Comparison of ENCODE assay signal across 16 cellular contexts in the genomic region with DNA sequence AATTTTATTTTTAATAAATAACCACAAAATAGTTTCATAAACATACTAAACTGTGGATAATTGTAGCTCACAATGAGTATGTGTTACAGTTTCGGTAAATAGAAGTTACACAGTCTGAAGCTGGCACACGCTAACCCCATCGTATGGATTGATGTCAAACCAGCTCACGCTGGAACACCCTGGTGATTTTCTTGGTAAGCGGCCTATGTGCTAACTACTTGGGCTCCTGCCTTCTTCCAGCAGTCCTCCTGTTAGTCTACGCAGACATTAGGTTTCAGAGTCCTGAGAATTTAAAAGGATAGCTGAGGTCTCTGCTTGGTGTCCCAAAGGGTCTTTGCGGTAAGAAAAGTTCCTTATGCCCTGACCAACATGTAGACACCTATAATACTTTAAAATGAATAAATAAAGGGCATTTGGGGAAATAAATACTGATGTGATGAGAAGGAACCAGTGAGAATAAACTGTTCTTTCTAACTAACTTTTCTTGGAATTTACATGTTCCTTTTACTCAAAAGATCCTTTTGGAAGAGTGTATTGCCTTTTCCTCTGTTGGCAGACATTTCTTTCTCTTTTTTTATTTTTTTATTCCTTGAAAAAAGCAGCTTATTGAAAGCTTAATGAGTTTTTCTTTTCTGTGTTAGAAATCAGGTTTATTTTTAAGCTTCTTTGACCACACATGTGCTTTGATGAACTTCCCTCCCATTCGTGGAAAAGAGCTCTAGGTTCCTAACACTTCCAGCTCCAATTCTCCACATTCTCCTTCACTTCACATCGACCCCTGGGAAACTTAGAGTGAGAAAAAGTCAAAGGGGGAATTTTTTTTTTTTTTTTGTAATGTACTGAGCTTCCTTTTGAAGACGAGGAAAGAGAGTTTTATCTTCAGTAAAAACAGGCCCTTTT.
A peak's percentile ranks its signal among the peaks of the same experiment; 100 is the strongest.
DNase-seq lines count a peak whose midpoint lies in the region; ATAC-seq and TF ChIP-seq lines count a peak whose summit lies in the region.
"Had no signal": no experiment of that assay in that cellular context is flagged by ENCODE, and none has a peak within 500 bp of the region (broad histone marks: within the 10 kb centered on the region; RNA-seq: fewer than 3 reads in every experiment).

No MANE protein-coding gene starts in this region.

- H3K4me1 ChIP-seq in mesenchymal stem cell (ENCODE audit: control insufficient read depth, insufficient read depth, low read depth, low read length) (peaks cover 13% of the 10 kb centered on the region), smooth muscle cell (ENCODE audit: low read depth) (peaks cover 23% of the 10 kb centered on the region)
- H3K4me1 ChIP-seq: BLaER1 had no signal

- no peaks in the 10 kb centered on the region for H4K20me1 ChIP-seq in smooth muscle cell (ENCODE audit: low read depth)
- H4K20me1 ChIP-seq: BLaER1 had no signal

- H3K4me3 Mint-ChIP-seq in chondrocyte (ENCODE audit: unreplicated experiment) = no peak overlapping the region
- H3K4me3 Mint-ChIP-seq: activated CD8-positive, alpha-beta T cell treated with anti-CD3 and anti-CD28 coated beads, Interleukin-2, amount 10 ng/mL, durations not matched to agents 7 days and 5 days; IgD-negative memory B cell; T-helper 17 cell had no signal

- H3K4me3 ChIP-seq in mesenchymal stem cell (ENCODE audit: insufficient read depth in 1 of 2, low read depth in 1 of 2, low read length in 2 of 2) (no peak overlapping the region), smooth muscle cell (no peak overlapping the region)
- H3K4me3 ChIP-seq: BLaER1 had no signal

- H2BK12ac ChIP-seq in mesenchymal stem cell (ENCODE audit: low read length in 2 of 2) = peak overlapping the region; percentile 65 to 95

- peak overlapping the region; percentile 88 for H3K27ac ChIP-seq in mesenchymal stem cell (ENCODE audit: low read length, poor library complexity, severe bottlenecking)
- peak overlapping the region; percentile 92 for H3K27ac ChIP-seq in smooth muscle cell (ENCODE audit: low read depth)
- H3K27ac ChIP-seq: BLaER1 had no signal

- H3K9ac ChIP-seq in mesenchymal stem cell (ENCODE audit: low read length) (peak overlapping the region; percentile 81), smooth muscle cell (ENCODE audit: low read depth) (peak overlapping the region; percentile 52)
- H3K9ac ChIP-seq: BLaER1 had no signal

- H3K79me2 ChIP-seq in smooth muscle cell (ENCODE audit: low read depth) = no peaks in the 10 kb centered on the region

- DNase-seq in HCEC 1CT (peak; percentile 32), chondrocyte (ENCODE audit: low spot score) (no peak), mesenchymal stem cell (no peak), smooth muscle cell (lab: John Stamatoyannopoulos, UW; ENCODE audit: unreplicated experiment) (no peak), H4 (ENCODE audit: low spot score) (no peak), NCI-H82 (lab: John Stamatoyannopoulos, UW) (no peak)
- DNase-seq: activated CD8-positive, alpha-beta T cell treated with anti-CD3 and anti-CD28 coated beads, Interleukin-2, amount 10 ng/mL, durations not matched to agents 7 days and 5 days; activated naive CD4-positive, alpha-beta T cell treated with anti-CD3 and anti-CD28 coated beads, Interleukin-2, amount 50 U/mL, for 16 hours; effector memory CD4-positive, alpha-beta T cell; NCI-H1694; stimulated activated CD4-positive, alpha-beta T cell treated with anti-CD3 and anti-CD28 coated beads, Interleukin-2, amount 100 ng/mL, for 48 hours; T-helper 17 cell had no signal

- peak overlapping the region in 1 of 2 experiments; percentile 91 for H3K4ac ChIP-seq in mesenchymal stem cell (ENCODE audit: low read depth in 1 of 2, low read length in 2 of 2)

- H3K18ac ChIP-seq in mesenchymal stem cell (ENCODE audit: low read depth in 1 of 2, low read length in 2 of 2) = peak overlapping the region; percentile 79 to 91

- no peak overlapping the region for H2BK15ac ChIP-seq in mesenchymal stem cell (ENCODE audit: low read depth, poor library complexity, severe bottlenecking)

- H3K36me3 ChIP-seq in mesenchymal stem cell (ENCODE audit: control insufficient read depth in 1 of 2, insufficient read depth in 2 of 2, low read depth in 1 of 2, low read length in 2 of 2) = no peaks in the 10 kb centered on the region
- H3K36me3 ChIP-seq in smooth muscle cell (ENCODE audit: low read depth) = no peaks in the 10 kb centered on the region
- H3K36me3 ChIP-seq: BLaER1 had no signal

- ATAC-seq in GM19023 (IDR thresholded peaks at IDR 0.05; ENCODE audit: unreplicated experiment) = no peak
- ATAC-seq in HG03025 (IDR thresholded peaks at IDR 0.05; ENCODE audit: low FRiP score, unreplicated experiment) = no peak
- ATAC-seq: activated CD8-positive, alpha-beta T cell treated with anti-CD3 and anti-CD28 coated beads, Interleukin-2, amount 10 ng/mL, durations not matched to agents 7 days and 5 days; T-helper 17 cell had no signal

- H3K27me3 Mint-ChIP-seq in chondrocyte (ENCODE audit: low read depth) = no peaks in the 10 kb centered on the region
- H3K27me3 Mint-ChIP-seq: IgD-negative memory B cell, T-helper 17 cell had no signal

- H3K36me3 Mint-ChIP-seq in chondrocyte (ENCODE audit: low read depth) = peaks cover 3% of the 10 kb centered on the region
- H3K36me3 Mint-ChIP-seq: IgD-negative memory B cell had no signal

- H3K4me2 ChIP-seq in mesenchymal stem cell (ENCODE audit: low read length, poor library complexity, severe bottlenecking) (no peak overlapping the region), smooth muscle cell (peak overlapping the region; percentile 74)
- H3K4me2 ChIP-seq: BLaER1 had no signal

- no peaks in the 10 kb centered on the region for H3K79me1 ChIP-seq in mesenchymal stem cell (replicated peaks; ENCODE audit: low read length, poor library complexity, severe bottlenecking)

- H3K23ac ChIP-seq in mesenchymal stem cell (ENCODE audit: low read length in 2 of 2) = no peak overlapping the region

- H3K9me3 ChIP-seq in mesenchymal stem cell (ENCODE audit: control insufficient read depth, low read length) (peaks cover 4% of the 10 kb centered on the region), smooth muscle cell (replicated peaks; ENCODE audit: low read depth) (no peaks in the 10 kb centered on the region)
- H3K9me3 ChIP-seq: BLaER1 had no signal

- no peak overlapping the region for H2AFZ ChIP-seq in mesenchymal stem cell (ENCODE audit: low read depth, low read length)
- H2AFZ ChIP-seq in smooth muscle cell (ENCODE audit: low read depth) = peak overlapping the region; percentile 56

- H3K14ac ChIP-seq in mesenchymal stem cell (ENCODE audit: low read length in 2 of 2) = no peak overlapping the region

- H4K8ac ChIP-seq in mesenchymal stem cell (ENCODE audit: low read length) = no peak overlapping the region

- 71% methylated on average over 8 of the region's 10 CpGs for WGBS in mesenchymal stem cell
- WGBS in smooth muscle cell (ENCODE audit: low lambda C conversion rate) = 64% methylated on average over 10 of the region's 10 CpGs

- peak overlapping the region; percentile 96 for H2BK5ac ChIP-seq in mesenchymal stem cell (ENCODE audit: low read depth, low read length, poor library complexity, severe bottlenecking)

- H3K27me3 ChIP-seq in mesenchymal stem cell (ENCODE audit: control insufficient read depth in 1 of 2, insufficient read depth in 1 of 2, low read length in 2 of 2) (no peaks in the 10 kb centered on the region), smooth muscle cell (ENCODE audit: low read depth) (no peaks in the 10 kb centered on the region)
- H3K27me3 ChIP-seq: BLaER1 had no signal

- H3K27ac Mint-ChIP-seq in chondrocyte (ENCODE audit: unreplicated experiment) = peak overlapping the region; percentile 94
- H3K27ac Mint-ChIP-seq: activated CD8-positive, alpha-beta T cell treated with anti-CD3 and anti-CD28 coated beads, Interleukin-2, amount 10 ng/mL, durations not matched to agents 7 days and 5 days; IgD-negative memory B cell; T-helper 17 cell had no signal

- H3K4me1 Mint-ChIP-seq in chondrocyte (ENCODE audit: low read depth) = peaks cover 43% of the 10 kb centered on the region
- H3K4me1 Mint-ChIP-seq: IgD-negative memory B cell, T-helper 17 cell had no signal

- TF ChIP-seq CTCF in chondrocyte (IDR thresholded peaks at IDR 0.05) (no peak), smooth muscle cell (IDR thresholded peaks at IDR 0.05; ENCODE audit: borderline replicate concordance, insufficient read depth, poor library complexity, severe bottlenecking) (no peak)

- peak overlapping the region; percentile 90 for H4K91ac ChIP-seq in mesenchymal stem cell (ENCODE audit: low read length)

- peak overlapping the region; percentile 23 for H2BK120ac ChIP-seq in mesenchymal stem cell (ENCODE audit: low read depth, low read length)

- peak overlapping the region; percentile 100 for H2AK5ac ChIP-seq in mesenchymal stem cell (ENCODE audit: low read length, severe bottlenecking)

- H3F3A ChIP-seq in smooth muscle cell (ENCODE audit: low read depth) = peaks cover 9% of the 10 kb centered on the region

- peaks cover 15% of the 10 kb centered on the region for H3K9me3 Mint-ChIP-seq in chondrocyte (ENCODE audit: low read depth)
